ENCODE assay signal across 15 cellular contexts in the genomic region with DNA sequence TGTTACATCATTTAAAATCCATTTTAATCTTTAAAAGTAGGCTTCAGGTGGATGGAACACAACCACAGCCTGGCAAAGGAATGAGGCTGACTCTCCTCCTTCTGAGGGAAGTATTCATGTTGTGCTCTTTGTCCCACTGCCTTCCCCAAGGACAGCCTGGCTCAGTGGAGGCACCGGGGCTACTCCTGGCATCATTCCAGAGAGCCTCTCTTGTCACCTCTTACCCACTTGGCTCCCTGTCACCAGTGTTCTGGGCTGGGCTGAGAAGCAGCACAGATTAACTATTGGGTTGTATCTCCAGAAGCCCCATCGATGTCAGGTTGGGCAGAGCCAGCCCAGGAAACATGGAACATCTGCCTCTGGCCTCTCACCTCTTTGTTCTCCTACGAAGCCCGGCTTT. TPM values are rescaled to one million over a fixed set of nuclear protein-coding genes. Genes with fewer than 3 reads are reported as not detected.
DNase-seq lines count a peak whose midpoint lies in the region; ATAC-seq, FAIRE-seq and TF ChIP-seq lines count a peak whose summit lies in the region.
"Had no signal": no experiment of that assay in that cellular context is flagged by ENCODE, and none has a peak within 500 bp of the region (broad histone marks: within the 10 kb centered on the region; RNA-seq: fewer than 3 reads in every experiment).

No MANE protein-coding gene starts in this region.

- H3K9me3 ChIP-seq in K562 (replicated peaks; ENCODE audit: control insufficient read depth, insufficient read depth, low read depth, low read length) (no peaks in the 10 kb centered on the region), BE2C (no peaks in the 10 kb centered on the region)

- 0% methylated on average over 4 of the region's 4 CpGs for WGBS in K562 (ENCODE audit: insufficient coverage, low coverage, missing lambda C conversion rate)

- intact Hi-C loops in Right ventricle myocardium superior (cut with DNase I) (no loop called here), cardiac septum (cut with DNase I) (no loop called here), K562 (cut with micrococcal nuclease) (no loop called here), left colon (cut with DNase I, micrococcal nuclease) (no loop called here)

- H3K79me2 ChIP-seq in K562 (ENCODE audit: control insufficient read depth, insufficient read depth, low read length), result no peaks in the 10 kb centered on the region

- H3K9me1 ChIP-seq in K562 (ENCODE audit: control insufficient read depth, insufficient read depth, low read length), result no peaks in the 10 kb centered on the region

- no peaks in the 10 kb centered on the region for H4K20me1 ChIP-seq in K562 (replicated peaks; ENCODE audit: control insufficient read depth, insufficient read depth, low read length)

- peak; percentile 86 for ATAC-seq in Right ventricle myocardium superior (ENCODE audit: poor library complexity)
- no peak for ATAC-seq in K562
- peak; percentile 60 for ATAC-seq in left colon
- ATAC-seq: SK-N-SH treated with all-trans-retinoic acid at 6 μM for 48 hours had no signal

- no peaks in the 10 kb centered on the region for H3K36me3 ChIP-seq in K562 (ENCODE audit: control insufficient read depth, insufficient read depth, low read length)
- no peaks in the 10 kb centered on the region for H3K36me3 ChIP-seq in BE2C

- no peak for TF ChIP-seq CTCF in K562 (IDR thresholded peaks at IDR 0.05 in 2 of 3, conservative IDR thresholded peaks at IDR 0.05 in 1 of 3; ENCODE audit: insufficient read depth in 2 of 3, low read depth in 1 of 3, low read length in 3 of 3)
- no peak for TF ChIP-seq CTCF in BE2C (IDR thresholded peaks at IDR 0.05; ENCODE audit: low read depth, low read length)

- CTCF ChIA-PET in K562 (lab: Yijun Ruan, JAX; ENCODE audit: low intra/inter-chr PET ratio), result no interaction called here

- H3K4me1 ChIP-seq in K562 (replicated peaks in 1 of 2; ENCODE audit: control insufficient read depth in 2 of 2, insufficient read depth in 2 of 2, low read length in 2 of 2) (peaks cover 0 to 8% of the 10 kb centered on the region in 2 experiments; a peak in 3 of 5 replicates), BE2C (no peaks in the 10 kb centered on the region)

- no peak overlapping the region for H3K27ac ChIP-seq in K562 (ENCODE audit: extremely low read depth, low read depth, low read length)
- H3K27ac ChIP-seq: GM23248 had no signal

- H3K27me3 ChIP-seq in K562 (ENCODE audit: control insufficient read depth in 2 of 2, insufficient read depth in 2 of 2, low read length in 2 of 2) (no peaks in the 10 kb centered on the region), BE2C (no peaks in the 10 kb centered on the region)

- in situ Hi-C loops in K562 (cut with MboI), result no loop called here

- no peak overlapping the region for H3K4me2 ChIP-seq in K562 (ENCODE audit: insufficient read depth, low read length)

- no peak for TF ChIP-seq EP300 in K562 (IDR thresholded peaks at IDR 0.05; ENCODE audit: low read length)

- no peak for TF ChIP-seq RAD21 in K562 (CRISPR knock-in tag; conservative IDR thresholded peaks at IDR 0.05 in 1 of 2, IDR thresholded peaks at IDR 0.05 in 1 of 2)

- no peak overlapping the region for H3K4me3 ChIP-seq in K562
- no peak overlapping the region for H3K4me3 ChIP-seq in BE2C (ENCODE audit: low read depth, low read length)
- H3K4me3 ChIP-seq: GM23248 had no signal

- POLR2A ChIA-PET in K562 (lab: Yijun Ruan, JAX), result interaction anchor here (1.5 kb wide), 1 partner anchor 11 kb away, joined by 4 read pairs; no protein-coding TSS in a partner anchor

- no peak for TF ChIP-seq POLR2A in K562 (conservative IDR thresholded peaks at IDR 0.05)

- no peak for DNase-seq in Right ventricle myocardium superior
- DNase-seq in cardiac septum (ENCODE audit: low spot score), result no peak
- DNase-seq in K562 (ENCODE audit: extremely low read depth in 1 of 4, low spot score in 3 of 4), result no peak
- no peak for DNase-seq in left colon
- DNase-seq in activated CD4-positive, alpha-beta T cell treated with anti-CD3 and anti-CD28 coated beads for 4 hours, result no peak
- no peak for DNase-seq in RCC 7860 (ENCODE audit: low spot score)
- no peak for DNase-seq in BE2C
- DNase-seq: CD4-positive, alpha-beta T cell; DMS79 treated with DMSO at 0.1 percent for 48 hours; GM23248; NCI-H1048; NCI-H1694; NCI-H748 treated with DMSO at 0.1 percent for 48 hours; SHP77 had no signal

- H2AFZ ChIP-seq in K562 (ENCODE audit: low read depth, low read length), result no peak overlapping the region
- H2AFZ ChIP-seq: GM23248 had no signal

- BruUV-seq in K562 (replicated peaks; lab: Mats Ljungman, UMichigan), result no TSS peak

- no peak overlapping the region for H3K9ac ChIP-seq in K562 (ENCODE audit: insufficient read depth in 1 of 2, low read depth in 2 of 2, low read length in 2 of 2)
- H3K9ac ChIP-seq: GM23248 had no signal

- FAIRE-seq in K562 (lab: Jason Lieb, UNC) (no peak), RCC 7860 (lab: Jason Lieb, UNC) (no peak)

TF ChIP-seq in K562, 482 proteins besides CTCF, POLR2A, EP300 and RAD21:
- peak; percentile 67 for TF ChIP-seq NFIC (IDR thresholded peaks at IDR 0.05)
- TF ChIP-seq HNRNPUL1 (IDR thresholded peaks at IDR 0.05; ENCODE audit: low read length), result no peak

RNA-seq across cellular contexts. Expression of a gene that starts 10.7 kb away (rescaled TPM):
- total RNA-seq in Right ventricle myocardium superior, result 108 TPM
- 117 TPM for total RNA-seq in cardiac septum
- total RNA-seq in K562 (2011; cell fraction: chromatin; rRNA removed; ENCODE audit: low replicate concordance), result 3.4 and 4.9 TPM in 2 replicates
- total RNA-seq in K562 (2011; cell fraction: nucleolus; rRNA removed), result 2.6 and 3.3 TPM in 2 replicates
- 5.6 and 10.4 TPM in 2 replicates for total RNA-seq in K562 (2011; cell fraction: nucleoplasm; rRNA removed)
- 0.94 and 1.3 TPM in 2 replicates for total RNA-seq in K562 (2014; rRNA removed)
- total RNA-seq in K562 (2014; rRNA removed; fragmentation: Illumina TruSeq; extraction: Trizol), result 0.62 and 0.93 TPM in 2 replicates
- total RNA-seq in K562 (2015; rRNA removed; fragmentation: Illumina TruSeq; extraction: Trizol), result 0.43 and 0.64 TPM in 2 replicates
- 3.6 and 4.2 TPM in 2 replicates for total RNA-seq in K562 (2021)
- polyA plus RNA-seq in K562 (2011; rRNA removed), result 1.5 and 2.2 TPM in 2 replicates
- polyA plus RNA-seq in K562 (2011; cell fraction: cytosol; rRNA removed), result 1.7 and 2.3 TPM in 2 replicates
- polyA plus RNA-seq in K562 (2011; cell fraction: nucleus; rRNA removed), result 4.1 and 6.3 TPM in 2 replicates
- polyA plus RNA-seq in K562 (2012), result 5.1 and 5.8 TPM in 2 replicates
- 5.0 and 5.5 TPM in 2 replicates for polyA plus RNA-seq in K562 (2014; fragmentation: Illumina TruSeq; extraction: Trizol)
- 1 to 10 TPM; 1.0 to 1.1 TPM for polyA plus RNA-seq in K562 (2014; fragmentation: Nextera tagmentation; extraction: Ambion mirVana)
- 1.4 and 2.1 TPM in 2 replicates for polyA plus RNA-seq in K562 (2014; rRNA removed)
- 1.4 TPM in 2 replicates for polyA minus RNA-seq in K562 (2011; rRNA and poly(A)+ RNA removed)
- 1.8 and 1.9 TPM in 2 replicates for polyA minus RNA-seq in K562 (2011; cell fraction: cytosol; rRNA and poly(A)+ RNA removed)
- polyA minus RNA-seq in K562 (2011; cell fraction: nucleus; rRNA and poly(A)+ RNA removed), result 1.1 and 1.5 TPM in 2 replicates
- 100 to 1,000 TPM in 1 of 2 donors, 10 to 100 TPM in 1; 72.9 to 111 TPM for total RNA-seq in left colon
- 40.4 TPM for polyA plus RNA-seq in BE2C (2012; ENCODE audit: insufficient read depth, insufficient read length, low read depth)

RNA-seq across cellular contexts. Expression of a gene that starts 16.5 kb away (rescaled TPM):
- total RNA-seq in Right ventricle myocardium superior, result 10.9 TPM
- total RNA-seq in cardiac septum, result 11.0 TPM
- total RNA-seq in K562 (2011; cell fraction: chromatin; rRNA removed; ENCODE audit: low replicate concordance), result 104 and 126 TPM in 2 replicates
- total RNA-seq in K562 (2011; cell fraction: nucleolus; rRNA removed), result 77.5 and 77.6 TPM in 2 replicates
- total RNA-seq in K562 (2011; cell fraction: nucleoplasm; rRNA removed), result 79.1 and 90.9 TPM in 2 replicates
- 14.9 and 19.9 TPM in 2 replicates for total RNA-seq in K562 (2014; rRNA removed)
- total RNA-seq in K562 (2014; rRNA removed; fragmentation: Illumina TruSeq; extraction: Trizol), result 28.1 and 32.0 TPM in 2 replicates
- 32.1 and 32.4 TPM in 2 replicates for total RNA-seq in K562 (2015; rRNA removed; fragmentation: Illumina TruSeq; extraction: Trizol)
- 25.0 and 26.0 TPM in 2 replicates for total RNA-seq in K562 (2021)
- 92.0 and 100 TPM in 2 replicates for polyA plus RNA-seq in K562 (2011; rRNA removed)
- polyA plus RNA-seq in K562 (2011; cell fraction: cytosol; rRNA removed), result 78.9 and 136 TPM in 2 replicates
- polyA plus RNA-seq in K562 (2011; cell fraction: nucleus; rRNA removed), result 39.0 and 68.4 TPM in 2 replicates
- 29.3 and 31.6 TPM in 2 replicates for polyA plus RNA-seq in K562 (2012)
- 50.5 and 63.3 TPM in 2 replicates for polyA plus RNA-seq in K562 (2014; fragmentation: Illumina TruSeq; extraction: Trizol)
- polyA plus RNA-seq in K562 (2014; fragmentation: Nextera tagmentation; extraction: Ambion mirVana), result 10 to 100 TPM in 1 of 2 experiments, 1 to 10 TPM in 1; 6.5 to 14.2 TPM
- polyA plus RNA-seq in K562 (2014; rRNA removed), result 28.9 and 37.2 TPM in 2 replicates
- polyA minus RNA-seq in K562 (2011; rRNA and poly(A)+ RNA removed), result 77.8 and 84.0 TPM in 2 replicates
- 28.4 and 29.1 TPM in 2 replicates for polyA minus RNA-seq in K562 (2011; cell fraction: cytosol; rRNA and poly(A)+ RNA removed)
- polyA minus RNA-seq in K562 (2011; cell fraction: nucleus; rRNA and poly(A)+ RNA removed), result 10.9 and 24.0 TPM in 2 replicates
- 10 to 100 TPM; 20.7 to 26.4 TPM for total RNA-seq in left colon
- 37.3 TPM for polyA plus RNA-seq in BE2C (2012; ENCODE audit: insufficient read depth, insufficient read length, low read depth)
